10 cellular contexts compared by ENCODE assay signal in genomic region chrX:153903238-153903980, GRCh38. TPM values are rescaled to one million over a fixed set of nuclear protein-coding genes. Genes with fewer than 3 reads are reported as not detected.
A peak's percentile ranks its signal among the peaks of the same experiment; 100 is the strongest.
DNase-seq lines count a peak whose midpoint lies in the region; ATAC-seq and TF ChIP-seq lines count a peak whose summit lies in the region.
"Had no signal": no experiment of that assay in that cellular context is flagged by ENCODE, and none has a peak within 500 bp of the region (broad histone marks: within the 10 kb centered on the region; RNA-seq: fewer than 3 reads in every experiment).

No MANE protein-coding gene starts in this region.

- 67 to 89% methylated on average over 1 to 8 of the region's 18 CpGs for WGBS in gastroesophageal sphincter (ENCODE audit: low coverage in 1 of 2), 2 donors

- POLR2A ChIA-PET in HEK293 (lab: Yijun Ruan, JAX), result no interaction called here

- DNase-seq in RPMI8226 (peak; percentile 33), NCI-H2171 treated with DMSO at 0.1 percent for 48 hours (lab: John Stamatoyannopoulos, UW) (no peak), NCI-H1436 treated with DMSO at 0.1 percent for 48 hours (lab: John Stamatoyannopoulos, UW) (no peak)
- DNase-seq: activated CD8-positive, alpha-beta memory T cell treated with anti-CD3 and anti-CD28 coated beads, Interleukin-2, amount 50 U/mL, for 4 hours had no signal

- H3K27me3 ChIP-seq in gastroesophageal sphincter (no peaks in the 10 kb centered on the region), rectal smooth muscle tissue (ENCODE audit: control insufficient read depth, insufficient read depth, low read length) (peaks cover 9% of the 10 kb centered on the region)

- no peak overlapping the region for H3K9ac ChIP-seq in rectal smooth muscle tissue (ENCODE audit: low read length)

- no peak for TF ChIP-seq POLR2A in gastroesophageal sphincter (IDR thresholded peaks at IDR 0.05)

- no peaks in the 10 kb centered on the region for H3K4me1 ChIP-seq in HEK293 (ENCODE audit: control insufficient read depth, insufficient read depth, low read length)
- peaks cover 0 to 43% (median 3%) of the 10 kb centered on the region in 3 donors for H3K4me1 ChIP-seq in gastroesophageal sphincter
- H3K4me1 ChIP-seq in rectal smooth muscle tissue (ENCODE audit: control insufficient read depth, insufficient read depth, low read length), result no peaks in the 10 kb centered on the region

- ATAC-seq in gastroesophageal sphincter (peak; percentile 31), HG03469 (IDR thresholded peaks at IDR 0.05; ENCODE audit: unreplicated experiment) (no peak)

- CTCF ChIA-PET in HEK293 (lab: Yijun Ruan, JAX), result no interaction called here

- H3K36me3 ChIP-seq in HEK293 (ENCODE audit: control insufficient read depth in 2 of 2, insufficient read depth in 1 of 2, low read length in 2 of 2) (no peaks in the 10 kb centered on the region), gastroesophageal sphincter (no peaks in the 10 kb centered on the region), rectal smooth muscle tissue (ENCODE audit: control insufficient read depth, insufficient read depth, low read length) (no peaks in the 10 kb centered on the region)
- H3K36me3 ChIP-seq: thoracic aorta had no signal

- H3K27ac ChIP-seq in HEK293 (ENCODE audit: extremely low read depth, low read depth, low read length) (no peak overlapping the region), gastroesophageal sphincter (peak overlapping the region in 3 of 4 donors; percentile 27 to 66 (median 38)), rectal smooth muscle tissue (ENCODE audit: low read depth, low read length) (peak overlapping the region; percentile 15)
- H3K27ac ChIP-seq: thoracic aorta had no signal

- H3K9me3 ChIP-seq in HEK293 (ENCODE audit: control insufficient read depth, insufficient read depth, low read depth, low read length) (no peaks in the 10 kb centered on the region; the same call in 1 of the 2 replicates), gastroesophageal sphincter (no peaks in the 10 kb centered on the region)
- H3K9me3 ChIP-seq: thoracic aorta had no signal

- no peak for TF ChIP-seq CTCF in HEK293 (tag by site-specific recombination; IDR thresholded peaks at IDR 0.05)
- TF ChIP-seq CTCF in gastroesophageal sphincter (IDR thresholded peaks at IDR 0.05), result no peak

- TF ChIP-seq EP300 in gastroesophageal sphincter (IDR thresholded peaks at IDR 0.05), result no peak

- no peak overlapping the region for H3K4me3 ChIP-seq in HEK293 (ENCODE audit: low read depth, low read length)
- peak overlapping the region in 1 of 2 donors; percentile 28 for H3K4me3 ChIP-seq in gastroesophageal sphincter
- H3K4me3 ChIP-seq in rectal smooth muscle tissue (ENCODE audit: low read length), result no peak overlapping the region
- H3K4me3 ChIP-seq: thoracic aorta had no signal

TF ChIP-seq in HEK293, 187 proteins besides CTCF, POLR2A, EP300 and RAD21:
- TF ChIP-seq ZFHX2 (tag by site-specific recombination; conservative IDR thresholded peaks at IDR 0.05) (peak; percentile 53), ZNF354C (tag by site-specific recombination; IDR thresholded peaks at IDR 0.05; ENCODE audit: borderline replicate concordance, low read depth) (no peak), EGR2 (tag by site-specific recombination; IDR thresholded peaks at IDR 0.05; ENCODE audit: low read depth) (peak; percentile 52; the same call in 1 of the 2 replicates), ZBTB20 (tag by site-specific recombination; IDR thresholded peaks at IDR 0.05) (peak; percentile 17; the same call in 1 of the 2 replicates), ZNF501 (tag by site-specific recombination; IDR thresholded peaks at IDR 0.05) (no peak)
- TF ChIP-seq, protein P1, sequence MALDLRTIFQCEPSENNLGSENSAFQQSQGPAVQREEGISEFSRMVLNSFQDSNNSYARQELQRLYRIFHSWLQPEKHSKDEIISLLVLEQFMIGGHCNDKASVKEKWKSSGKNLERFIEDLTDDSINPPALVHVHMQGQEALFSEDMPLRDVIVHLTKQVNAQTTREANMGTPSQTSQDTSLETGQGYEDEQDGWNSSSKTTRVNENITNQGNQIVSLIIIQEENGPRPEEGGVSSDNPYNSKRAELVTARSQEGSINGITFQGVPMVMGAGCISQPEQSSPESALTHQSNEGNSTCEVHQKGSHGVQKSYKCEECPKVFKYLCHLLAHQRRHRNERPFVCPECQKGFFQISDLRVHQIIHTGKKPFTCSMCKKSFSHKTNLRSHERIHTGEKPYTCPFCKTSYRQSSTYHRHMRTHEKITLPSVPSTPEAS (tag by site-specific recombination; IDR thresholded peaks at IDR 0.05), result 0 out of 2 replicates have a peak, but pooled peaks have one; percentile 22

RNA-seq across cellular contexts. Expression of gene AVPR2, which starts 1.1 kb away (rescaled TPM):
- total RNA-seq in gastroesophageal sphincter, result 1 to 10 TPM in 3 of 4 donors, under 1 TPM in 1; 0.81 to 7.9 (median 3.8) TPM
- total RNA-seq: Daoy, thoracic aorta had no signal

RNA-seq across cellular contexts. Expression of gene L1CAM, which starts 17.4 kb away (rescaled TPM):
- total RNA-seq in gastroesophageal sphincter, result 10 to 100 TPM; 16.2 to 53.3 (median 26.7) TPM

RNA-seq across cellular contexts. Expression of gene ARHGAP4, which starts 22.7 kb away (rescaled TPM):
- 10 to 100 TPM; 10.9 to 26.0 (median 18.1) TPM for total RNA-seq in gastroesophageal sphincter

RNA-seq across cellular contexts. Expression of gene NAA10, which starts 31.4 kb away (rescaled TPM):
- 100 to 1,000 TPM in 1 of 4 donors, 10 to 100 TPM in 3; 68.3 to 103 (median 89.2) TPM for total RNA-seq in gastroesophageal sphincter

RNA-seq across cellular contexts. Expression of gene RENBP, which starts 41.0 kb away (rescaled TPM):
- total RNA-seq in gastroesophageal sphincter, result 10 to 100 TPM in 3 of 4 donors, 1 to 10 TPM in 1; 8.1 to 15.0 (median 12.5) TPM
